ENCODE assay signal across 8 cellular contexts in genomic region chr2:70132244-70133126, GRCh38. TPM values are rescaled to one million over a fixed set of nuclear protein-coding genes. Genes with fewer than 3 reads are reported as not detected.
A peak's percentile ranks its signal among the peaks of the same experiment; 100 is the strongest.
DNase-seq lines count a peak whose midpoint lies in the region; ATAC-seq and TF ChIP-seq lines count a peak whose summit lies in the region.

No MANE protein-coding gene starts in this region.

- peaks cover 46% of the 10 kb centered on the region for H3K4me1 ChIP-seq in ACC112 (ENCODE audit: control insufficient read depth, insufficient read depth, low read length, unreplicated experiment)
- peaks cover 37 to 71% (median 45%) of the 10 kb centered on the region in 3 donors for H3K4me1 ChIP-seq in esophagus squamous epithelium

- H2AFZ ChIP-seq in ACC112 (ENCODE audit: low read length, unreplicated experiment) = peak overlapping the region; percentile 63

- H3K4me1 Mint-ChIP-seq in activated CD4-positive, alpha-beta memory T cell treated with anti-CD3 and anti-CD28 coated beads, Interleukin-2, amount 10 ng/mL, durations not matched to agents 7 days and 5 days = peaks cover 76% of the 10 kb centered on the region
- H3K4me1 Mint-ChIP-seq in nephron = peaks cover 56% of the 10 kb centered on the region

- H3K79me2 ChIP-seq in ACC112 (ENCODE audit: control insufficient read depth, insufficient read depth, low read length, unreplicated experiment) = no peaks in the 10 kb centered on the region

- in situ Hi-C loops in GM13976 (cut with MboI; ENCODE audit: low sequenced_read_pairs, unreplicated experiment) = no loop called here

- H3K36me3 Mint-ChIP-seq in activated CD4-positive, alpha-beta memory T cell treated with anti-CD3 and anti-CD28 coated beads, Interleukin-2, amount 10 ng/mL, durations not matched to agents 7 days and 5 days (ENCODE audit: low read depth) = peaks cover 1% of the 10 kb centered on the region
- no peaks in the 10 kb centered on the region for H3K36me3 Mint-ChIP-seq in nephron (ENCODE audit: low read depth)

- no peaks in the 10 kb centered on the region for H3K27me3 Mint-ChIP-seq in activated CD4-positive, alpha-beta memory T cell treated with anti-CD3 and anti-CD28 coated beads, Interleukin-2, amount 10 ng/mL, durations not matched to agents 7 days and 5 days
- no peaks in the 10 kb centered on the region for H3K27me3 Mint-ChIP-seq in nephron (ENCODE audit: low read depth)

- H3K4me3 ChIP-seq in ACC112 (ENCODE audit: low read depth, low read length) = peak overlapping the region; percentile 66
- peak overlapping the region; percentile 17 to 58 (median 36) for H3K4me3 ChIP-seq in esophagus squamous epithelium

- H3K27me3 ChIP-seq in ACC112 (ENCODE audit: insufficient read depth, low read length) (no peaks in the 10 kb centered on the region), esophagus squamous epithelium (no peaks in the 10 kb centered on the region)

- 4 to 5% methylated on average over 8 of the region's 8 CpGs for WGBS in esophagus squamous epithelium, 2 donors

- intact Hi-C loops in esophagus squamous epithelium (cut with DNase I) = no loop called here

- H3K27ac ChIP-seq in ACC112 (ENCODE audit: low read depth, low read length) (peak overlapping the region; percentile 84), esophagus squamous epithelium (peak overlapping the region; percentile 83 to 97 (median 92))

- CTCF ChIA-PET in activated CD4-positive, alpha-beta memory T cell treated with anti-CD3 and anti-CD28 coated beads, Interleukin-2, amount 10 ng/mL, durations not matched to agents 7 days and 5 days (lab: Charles Lee) = interaction anchor here (0.7 to 13.1 kb wide), 11 partner anchors 9 to 493 kb away, joined by 3 to 147 read pairs (median 8); partner anchors contain the start of genes MXD1, PCBP1 and SNRPG

- H3K9me3 ChIP-seq in esophagus squamous epithelium = no peaks in the 10 kb centered on the region

- POLR2A ChIA-PET in activated CD4-positive, alpha-beta memory T cell treated with anti-CD3 and anti-CD28 coated beads, Interleukin-2, amount 10 ng/mL, durations not matched to agents 7 days and 5 days (lab: Charles Lee) = interaction anchor here (0.6 to 23.3 kb wide), 15 partner anchors 7 to 488 kb away, joined by 3 to 856 read pairs (median 18); partner anchors contain the start of genes C2orf42, MXD1, PCBP1 and PCYOX1

- TF ChIP-seq CTCF in GM13976 (IDR thresholded peaks at IDR 0.05; ENCODE audit: borderline replicate concordance, control extremely low read depth, extremely low read depth, insufficient read depth, missing control alignments) (no peak), esophagus squamous epithelium (IDR thresholded peaks at IDR 0.05) (no peak), nephron (IDR thresholded peaks at IDR 0.05; ENCODE audit: unreplicated experiment in 3 of 3) (no peak)

- peak; percentile 69 for DNase-seq in GM13976 (ENCODE audit: low spot score)
- DNase-seq in NCI-H2081 (lab: John Stamatoyannopoulos, UW) = peak; percentile 36 to 75
- peak; percentile 53 for DNase-seq in activated CD4-positive, alpha-beta memory T cell treated with anti-CD3 and anti-CD28 coated beads, Interleukin-2, amount 10 ng/mL, durations not matched to agents 7 days and 5 days
- DNase-seq in esophagus squamous epithelium (lab: John Stamatoyannopoulos, UW) = no peak
- no peak for DNase-seq in ecto neural progenitor cell (ENCODE audit: low spot score)

- H3K36me3 ChIP-seq in ACC112 (ENCODE audit: insufficient read depth, low read length) (no peaks in the 10 kb centered on the region), esophagus squamous epithelium (no peaks in the 10 kb centered on the region)

- no peaks in the 10 kb centered on the region for H3K9me3 Mint-ChIP-seq in activated CD4-positive, alpha-beta memory T cell treated with anti-CD3 and anti-CD28 coated beads, Interleukin-2, amount 10 ng/mL, durations not matched to agents 7 days and 5 days
- no peaks in the 10 kb centered on the region for H3K9me3 Mint-ChIP-seq in nephron

- ATAC-seq in HG02943 (IDR thresholded peaks at IDR 0.05; ENCODE audit: low read depth, unreplicated experiment) = peak; percentile 44

- peak overlapping the region; percentile 94 for H3K27ac Mint-ChIP-seq in activated CD4-positive, alpha-beta memory T cell treated with anti-CD3 and anti-CD28 coated beads, Interleukin-2, amount 10 ng/mL, durations not matched to agents 7 days and 5 days
- H3K27ac Mint-ChIP-seq in nephron = peak overlapping the region; percentile 99 to 100 (median 99)

- peak in 2 of 4 donors; percentile 27 to 49 for TF ChIP-seq POLR2A in esophagus squamous epithelium (IDR thresholded peaks at IDR 0.05)

- H3K4me3 Mint-ChIP-seq in activated CD4-positive, alpha-beta memory T cell treated with anti-CD3 and anti-CD28 coated beads, Interleukin-2, amount 10 ng/mL, durations not matched to agents 7 days and 5 days = peak overlapping the region; percentile 72
- H3K4me3 Mint-ChIP-seq in nephron = peak overlapping the region; percentile 51 to 80 (median 76)

RNA-seq across cellular contexts. Expression of gene PCBP1, which starts 45.2 kb away (rescaled TPM):
- 100 to 1,000 TPM; 475 to 483 TPM for total RNA-seq in activated CD4-positive, alpha-beta memory T cell treated with anti-CD3 and anti-CD28 coated beads, Interleukin-2, amount 10 ng/mL, durations not matched to agents 7 days and 5 days
- total RNA-seq in esophagus squamous epithelium = 100 to 1,000 TPM in 3 of 4 donors, 10 to 100 TPM in 1; 96.8 to 205 (median 177) TPM

RNA-seq across cellular contexts. Expression of gene C2orf42, which starts 58.3 kb away (rescaled TPM):
- total RNA-seq in activated CD4-positive, alpha-beta memory T cell treated with anti-CD3 and anti-CD28 coated beads, Interleukin-2, amount 10 ng/mL, durations not matched to agents 7 days and 5 days = 10 to 100 TPM; 28.8 to 32.2 TPM
- total RNA-seq in esophagus squamous epithelium = 10 to 100 TPM in 1 of 4 donors, 1 to 10 TPM in 3; 4.5 to 15.1 (median 8.7) TPM

Comparison
In these comparisons a context has a peak if more than half of its experiments do, and no peak if none do; other contexts are left out.
1. DNase-seq: peak in GM13976 (single experiment), NCI-H2081 (2 of 2) and activated CD4-positive, alpha-beta memory T cell treated with anti-CD3 and anti-CD28 coated beads, Interleukin-2, amount 10 ng/mL, durations not matched to agents 7 days and 5 days (single experiment); none in esophagus squamous epithelium (single experiment) and ecto neural progenitor cell (single experiment).